8 cellular contexts compared by ENCODE assay signal in genomic region chr16:4847774-4848587, GRCh38. TPM values are rescaled to one million over a fixed set of nuclear protein-coding genes. Genes with fewer than 3 reads are reported as not detected.
DNase-seq lines count a peak whose midpoint lies in the region; ATAC-seq and TF ChIP-seq lines count a peak whose summit lies in the region.

No MANE protein-coding gene starts in this region.

- H3K4me3 Mint-ChIP-seq in Calu3 (ENCODE audit: low read depth, unreplicated experiment), result peak overlapping the region; percentile 100

- no TSS peak for BruUV-seq in Calu3 (replicated peaks; lab: Mats Ljungman, UMichigan)

- H3K9me3 Mint-ChIP-seq in Calu3 (ENCODE audit: low read depth, unreplicated experiment), result no peaks in the 10 kb centered on the region

- peaks cover 68% of the 10 kb centered on the region for H3K36me3 Mint-ChIP-seq in Calu3 (ENCODE audit: insufficient read depth, unreplicated experiment)

- peak; percentile 21 for ATAC-seq in GM21360 (IDR thresholded peaks at IDR 0.05; ENCODE audit: unreplicated experiment)

- peak overlapping the region; percentile 80 for H3K27ac Mint-ChIP-seq in Calu3 (ENCODE audit: unreplicated experiment)

- peaks cover 43% of the 10 kb centered on the region for H3K4me1 Mint-ChIP-seq in Calu3 (ENCODE audit: low read depth, unreplicated experiment)

- CTCF ChIA-PET in Calu3 (lab: Charles Lee), result interaction anchor here (1.2 to 1.7 kb wide), 2 partner anchors 95 to 110 kb away, joined by 3 to 6 read pairs; partner anchors contain the start of gene SEC14L5

- intact Hi-C loops in Calu3 (cut with micrococcal nuclease; ENCODE audit: unreplicated experiment), result loop anchor here (1.0 kb wide), 1 partner anchor 108 kb away; no protein-coding TSS in a partner anchor

- peak overlapping the region; percentile 80 for H3K27ac ChIP-seq in caudate nucleus (ENCODE audit: low read depth, low read length)

- H3K27me3 Mint-ChIP-seq in Calu3 (ENCODE audit: unreplicated experiment), result no peaks in the 10 kb centered on the region

- peak; percentile 59 for DNase-seq in Calu3
- DNase-seq in HPDE6-E6E7 (ENCODE audit: extremely low spot score), result peak; percentile 67
- DNase-seq in T1000 (lab: John Stamatoyannopoulos, UW), result peak; percentile 5
- peak in 8 of 61 donors; percentile 4 to 34 (median 12) for DNase-seq in caudate nucleus (lab: John Stamatoyannopoulos, UW)
- DNase-seq in kidney glomerular epithelial cell (lab: John Stamatoyannopoulos, UW), result peak; percentile 74
- peak; percentile 30 for DNase-seq in stimulated activated CD4-positive, alpha-beta T cell treated with anti-CD3 and anti-CD28 coated beads, Interleukin-1b, Interleukin-23, amount 100 ng/mL, for 48 hours
- no peak for DNase-seq in DMS153 treated with DMSO at 0.1 percent for 48 hours (lab: John Stamatoyannopoulos, UW; ENCODE audit: unreplicated experiment)

- no peak for TF ChIP-seq CTCF in Calu3 (IDR thresholded peaks at IDR 0.05; ENCODE audit: unreplicated experiment)

RNA-seq across cellular contexts. Expression of gene UBN1, which starts 0.7 kb away (rescaled TPM):
- total RNA-seq in Calu3 (2022), result 50.5 and 55.4 TPM in 2 replicates

RNA-seq across cellular contexts. Expression of gene GLYR1, which starts 0.9 kb away (rescaled TPM):
- 158 and 159 TPM in 2 replicates for total RNA-seq in Calu3 (2022)

RNA-seq across cellular contexts. Expression of gene ROGDI, which starts 45.5 kb away (rescaled TPM):
- total RNA-seq in Calu3 (2022), result 17.9 and 20.8 TPM in 2 replicates

RNA-seq across cellular contexts. Expression of gene SMIM22, which starts 52.8 kb away (rescaled TPM):
- total RNA-seq in Calu3 (2022), result 208 and 235 TPM in 2 replicates

RNA-seq across cellular contexts. Expression of gene SEPTIN12, which starts 59.8 kb away (rescaled TPM):
- not detected in 2 replicates for total RNA-seq in Calu3 (2022)
